ENCODE assay signal across 16 cellular contexts in genomic region chr2:119730598-119731278, GRCh38. TPM values are rescaled to one million over a fixed set of nuclear protein-coding genes. Genes with fewer than 3 reads are reported as not detected.
DNase-seq lines count a peak whose midpoint lies in the region; ATAC-seq, FAIRE-seq and TF ChIP-seq lines count a peak whose summit lies in the region.
"Had no signal": no experiment of that assay in that cellular context is flagged by ENCODE, and none has a peak within 500 bp of the region (broad histone marks: within the 10 kb centered on the region; RNA-seq: fewer than 3 reads in every experiment).

No MANE protein-coding gene starts in this region.

- no peaks in the 10 kb centered on the region for H3K4me1 Mint-ChIP-seq in astrocyte (ENCODE audit: low read depth, unreplicated experiment)

- H3K4me3 ChIP-seq in astrocyte (ENCODE audit: insufficient read depth, low read depth, low read length) (no peak overlapping the region), upper lobe of right lung (no peak overlapping the region)
- H3K4me3 ChIP-seq: gastroesophageal sphincter had no signal

- peaks cover 20% of the 10 kb centered on the region for H3K27me3 Mint-ChIP-seq in astrocyte (ENCODE audit: low read depth, unreplicated experiment)
- H3K27me3 Mint-ChIP-seq: CD4-positive, alpha-beta T cell had no signal

- no peaks in the 10 kb centered on the region for H3K4me1 ChIP-seq in astrocyte (ENCODE audit: insufficient read depth, low read length)
- H3K4me1 ChIP-seq in upper lobe of right lung, result no peaks in the 10 kb centered on the region
- H3K4me1 ChIP-seq: gastroesophageal sphincter had no signal

- no peak overlapping the region for H3K27ac Mint-ChIP-seq in astrocyte (ENCODE audit: unreplicated experiment)
- H3K27ac Mint-ChIP-seq: activated T-helper 2 cell treated with anti-CD3 and anti-CD28 coated beads, Interferon-gamma antibody, Interleukin-2, Interleukin-4, amounts not matched to agents 10 μg/mL and 5 μg/mL and 100 μg/mL, durations not matched to agents 14 hours and 24 hours and 36 hours; CD4-positive, alpha-beta T cell; memory B cell; T-helper 1 cell treated with Interleukin-12 subunit alpha and Interleukin-12 subunit beta and Interleukin-4 antibody, amounts not matched to agents 30 μg/mL and 1 μg/mL, for 36 hours had no signal

- H3K4me3 Mint-ChIP-seq in astrocyte (ENCODE audit: unreplicated experiment), result no peak overlapping the region
- H3K4me3 Mint-ChIP-seq: CD4-positive, alpha-beta T cell; memory B cell; nephron; T-helper 1 cell treated with Interleukin-12 subunit alpha and Interleukin-12 subunit beta and Interleukin-4 antibody, amounts not matched to agents 30 μg/mL and 1 μg/mL, for 36 hours had no signal

- intact Hi-C loops in upper lobe of right lung (cut with DNase I), result no loop called here

- no peak overlapping the region for H2AFZ ChIP-seq in astrocyte (ENCODE audit: low read depth, low read length)

- ATAC-seq in upper lobe of right lung (peak; percentile 76), GM18861 (IDR thresholded peaks at IDR 0.05; ENCODE audit: unreplicated experiment) (no peak)
- ATAC-seq: gastroesophageal sphincter had no signal

- TF ChIP-seq CTCF in astrocyte (IDR thresholded peaks at IDR 0.05; ENCODE audit: insufficient read depth, low read depth, low read length), result no peak
- no peak for TF ChIP-seq CTCF in upper lobe of right lung (IDR thresholded peaks at IDR 0.05)

- H3K36me3 ChIP-seq in astrocyte (ENCODE audit: insufficient read depth, low read length) (no peaks in the 10 kb centered on the region), upper lobe of right lung (no peaks in the 10 kb centered on the region)
- H3K36me3 ChIP-seq: gastroesophageal sphincter had no signal

- H3K9me3 Mint-ChIP-seq in astrocyte (ENCODE audit: unreplicated experiment), result no peaks in the 10 kb centered on the region
- H3K9me3 Mint-ChIP-seq: activated T-helper 2 cell treated with anti-CD3 and anti-CD28 coated beads, Interferon-gamma antibody, Interleukin-2, Interleukin-4, amounts not matched to agents 10 μg/mL and 5 μg/mL and 100 μg/mL, durations not matched to agents 14 hours and 24 hours and 36 hours; CD4-positive, alpha-beta T cell; memory B cell; nephron; T-helper 1 cell treated with Interleukin-12 subunit alpha and Interleukin-12 subunit beta and Interleukin-4 antibody, amounts not matched to agents 30 μg/mL and 1 μg/mL, for 36 hours had no signal

- H3K9me3 ChIP-seq in astrocyte (ENCODE audit: insufficient read depth, low read depth, low read length), result no peaks in the 10 kb centered on the region
- no peaks in the 10 kb centered on the region for H3K9me3 ChIP-seq in upper lobe of right lung
- H3K9me3 ChIP-seq: gastroesophageal sphincter had no signal

- H4K20me1 ChIP-seq in astrocyte (ENCODE audit: insufficient read depth, low read length), result no peaks in the 10 kb centered on the region

- H3K27ac ChIP-seq in astrocyte (ENCODE audit: low read depth, low read length) (no peak overlapping the region), upper lobe of right lung (no peak overlapping the region)
- H3K27ac ChIP-seq: gastroesophageal sphincter had no signal

- FAIRE-seq in astrocyte (lab: Jason Lieb, UNC), result no peak

- H3K79me2 ChIP-seq in astrocyte (ENCODE audit: insufficient read depth, low read length), result no peaks in the 10 kb centered on the region

- peaks cover 3% of the 10 kb centered on the region for H3K36me3 Mint-ChIP-seq in astrocyte (ENCODE audit: low read depth, unreplicated experiment)

- H3K27me3 ChIP-seq in astrocyte (ENCODE audit: insufficient read depth, low read length), result peaks cover 3% of the 10 kb centered on the region
- H3K27me3 ChIP-seq in upper lobe of right lung, result no peaks in the 10 kb centered on the region
- H3K27me3 ChIP-seq: gastroesophageal sphincter had no signal

- no peak overlapping the region for H3K9ac ChIP-seq in astrocyte (ENCODE audit: low read length)

- DNase-seq in activated CD8-positive, alpha-beta memory T cell treated with anti-CD3 and anti-CD28 coated beads for 24 hours, result peak; percentile 37
- no peak for DNase-seq in activated CD8-positive, alpha-beta memory T cell treated with anti-CD3 and anti-CD28 coated beads, Interleukin-2, amount 50 U/mL, for 4 hours
- DNase-seq in astrocyte (ENCODE audit: low read depth), result peak; percentile 34
- DNase-seq in left kidney (ENCODE audit: low read depth, low spot score), result peak; percentile 37
- DNase-seq in upper lobe of right lung, result peak; percentile 80
- DNase-seq in dedifferentiated amniotic fluid mesenchymal stem cell (ENCODE audit: extremely low spot score), result no peak
- no peak for DNase-seq in SKM-1 (lab: John Stamatoyannopoulos, UW; ENCODE audit: unreplicated experiment)
- DNase-seq: CD4-positive, alpha-beta T cell; NCI-H1694; stimulated activated naive CD4-positive, alpha-beta T cell had no signal

- no peak overlapping the region for H3K4me2 ChIP-seq in astrocyte (ENCODE audit: low read length)

RNA-seq across cellular contexts. Expression of gene PTPN4, which starts 29.0 kb away (rescaled TPM):
- total RNA-seq in astrocyte (37.9 and 38.2 TPM in 2 replicates), upper lobe of right lung (45.4 TPM)

RNA-seq across cellular contexts. Expression of gene TMEM177, which starts 51.7 kb away (rescaled TPM):
- total RNA-seq in astrocyte, result 10.6 and 11.4 TPM in 2 replicates
- total RNA-seq in upper lobe of right lung, result 5.9 TPM

Comparison
In these comparisons a context has a peak if more than half of its experiments do, and no peak if none do; other contexts are left out.
1. DNase-seq: peak in activated CD8-positive, alpha-beta memory T cell treated with anti-CD3 and anti-CD28 coated beads for 24 hours (single experiment), astrocyte (single experiment), left kidney (single experiment) and upper lobe of right lung (single experiment); none in activated CD8-positive, alpha-beta memory T cell treated with anti-CD3 and anti-CD28 coated beads, Interleukin-2, amount 50 U/mL, for 4 hours (single experiment), dedifferentiated amniotic fluid mesenchymal stem cell (single experiment) and SKM-1 (single experiment).